Comparison of ENCODE assay signal across 9 cellular contexts in genomic region chr12:116121453-116121871, GRCh38.
A peak's percentile ranks its signal among the peaks of the same experiment; 100 is the strongest.
DNase-seq lines count a peak whose midpoint lies in the region; ATAC-seq, FAIRE-seq and TF ChIP-seq lines count a peak whose summit lies in the region.
"Had no signal": no experiment of that assay in that cellular context is flagged by ENCODE, and none has a peak within 500 bp of the region (broad histone marks: within the 10 kb centered on the region; RNA-seq: fewer than 3 reads in every experiment).

No MANE protein-coding gene starts in this region.

- H3K27ac ChIP-seq in coronary artery (no peak overlapping the region), neutrophil (peak overlapping the region; percentile 16), kidney (ENCODE audit: low read depth in 2 of 2, low read length in 2 of 2) (no peak overlapping the region)

- no peak overlapping the region for H3K9ac ChIP-seq in kidney (ENCODE audit: low read length in 2 of 2)

- no peaks in the 10 kb centered on the region for H3K27me3 ChIP-seq in neutrophil

- H3K4me1 ChIP-seq in neutrophil (ENCODE audit: control insufficient read depth in 1 of 2, insufficient read depth in 1 of 2, low read depth in 1 of 2, low read length in 1 of 2): peaks cover 16 to 47% of the 10 kb centered on the region in 2 experiments
- peaks cover 14 to 25% of the 10 kb centered on the region in 2 donors for H3K4me1 ChIP-seq in kidney (ENCODE audit: control insufficient read depth in 1 of 2, insufficient read depth in 1 of 2, low read depth in 1 of 2, low read length in 2 of 2)

- H3K4me3 ChIP-seq in coronary artery: peak overlapping the region; percentile 23
- no peak overlapping the region for H3K4me3 ChIP-seq in neutrophil (ENCODE audit: low read depth in 1 of 2, low read length in 1 of 2)
- H3K4me3 ChIP-seq in kidney (ENCODE audit: low read length in 2 of 2): peak overlapping the region in 1 of 2 donors; percentile 0

- TF ChIP-seq CTCF in coronary artery (IDR thresholded peaks at IDR 0.05): no peak
- TF ChIP-seq CTCF in neutrophil (IDR thresholded peaks at IDR 0.05): no peak
- TF ChIP-seq CTCF in kidney (IDR thresholded peaks at IDR 0.05; ENCODE audit: borderline replicate concordance, extremely low read depth, insufficient read depth): no peak

- intact Hi-C loops in kidney (cut with DNase I): no loop called here

- H3K9me3 ChIP-seq in neutrophil (no peaks in the 10 kb centered on the region), kidney (ENCODE audit: control insufficient read depth in 1 of 2, low read length in 2 of 2) (no peaks in the 10 kb centered on the region)

- H3K36me3 ChIP-seq in neutrophil: no peaks in the 10 kb centered on the region
- no peaks in the 10 kb centered on the region for H3K36me3 ChIP-seq in kidney (ENCODE audit: control insufficient read depth in 1 of 2, insufficient read depth in 2 of 2, low read length in 2 of 2)

- DNase-seq in activated CD4-positive, CD25-positive, alpha-beta regulatory T cell treated with anti-CD3 and anti-CD28 coated beads, Interleukin-2, amount 50 U/mL, for 72 hours: no peak
- DNase-seq in NCI-H2081 treated with DMSO at 0.1 percent for 48 hours (lab: John Stamatoyannopoulos, UW) (peak; percentile 13), coronary artery (ENCODE audit: low spot score) (no peak), NOMO-1 treated with DMSO at 0.1 percent for 48 hours (lab: John Stamatoyannopoulos, UW; ENCODE audit: unreplicated experiment) (no peak), kidney (no peak)
- DNase-seq: erythroblast had no signal

- no peak for FAIRE-seq in kidney (lab: Jason Lieb, UNC)

- ATAC-seq in activated CD4-positive, CD25-positive, alpha-beta regulatory T cell treated with anti-CD3 and anti-CD28 coated beads, Interleukin-2, amount 50 U/mL, for 24 hours: peak; percentile 27 to 39
- no peak for ATAC-seq in GM21423 (IDR thresholded peaks at IDR 0.05; ENCODE audit: unreplicated experiment)
